In genomic region chr13:107742544-107742943, GRCh38 we compare ENCODE assay signal across 25 cellular contexts.
"Had no signal": no experiment of that assay in that cellular context is flagged by ENCODE, and none has a peak within 500 bp of the region (broad histone marks: within the 10 kb centered on the region; RNA-seq: fewer than 3 reads in every experiment).

No MANE protein-coding gene starts in this region.

- H3K4me3 Mint-ChIP-seq: activated CD4-positive, alpha-beta T cell treated with anti-CD3 and anti-CD28 coated beads, Interleukin-2, amount 10 ng/mL, durations not matched to agents 7 days and 5 days; activated naive CD4-positive, alpha-beta T cell treated with anti-CD3 and anti-CD28 coated beads, Interleukin-2, amount 10 ng/mL, durations not matched to agents 7 days and 5 days; activated naive CD8-positive, alpha-beta T cell treated with anti-CD3 and anti-CD28 coated beads, Interleukin-2, amount 50 U/mL, for 24 hours; activated T-cell treated with anti-CD3 and anti-CD28 coated beads, Interleukin-2, amount 50 U/mL, for 4 hours; central memory CD8-positive, alpha-beta T cell; naive thymus-derived CD4-positive, alpha-beta T cell had no signal

- H3K27me3 ChIP-seq: brain microvascular endothelial cell, gastrocnemius medialis, heart left ventricle, neutrophil, tibial artery had no signal

- H3K4me1 Mint-ChIP-seq: activated CD4-positive, alpha-beta T cell treated with anti-CD3 and anti-CD28 coated beads, Interleukin-2, amount 10 ng/mL, durations not matched to agents 7 days and 5 days; activated naive CD4-positive, alpha-beta T cell treated with anti-CD3 and anti-CD28 coated beads, Interleukin-2, amount 10 ng/mL, durations not matched to agents 7 days and 5 days; activated naive CD8-positive, alpha-beta T cell treated with anti-CD3 and anti-CD28 coated beads, Interleukin-2, amount 50 U/mL, for 24 hours; central memory CD8-positive, alpha-beta T cell; naive thymus-derived CD4-positive, alpha-beta T cell had no signal

- H3K9me3 ChIP-seq: gastrocnemius medialis, heart left ventricle, left ventricle myocardium inferior, neutrophil, tibial artery had no signal

- H3K4me3 ChIP-seq: gastrocnemius medialis, heart left ventricle, left ventricle myocardium inferior, tibial artery had no signal

- ATAC-seq: activated naive CD8-positive, alpha-beta T cell treated with anti-CD3 and anti-CD28 coated beads, Interleukin-2, amount 50 U/mL, for 24 hours; activated T-cell treated with anti-CD3 and anti-CD28 coated beads, Interleukin-2, amount 50 U/mL, for 4 hours; esophagus mucosa; gastrocnemius medialis; heart left ventricle; naive thymus-derived CD4-positive, alpha-beta T cell; stimulated activated naive CD8-positive, alpha-beta T cell treated with anti-CD3 and anti-CD28 coated beads, Interleukin-15, Interleukin-2, amounts not matched to agents 100 U/mL and 50 U/mL, for 24 hours had no signal

- H3K27me3 Mint-ChIP-seq: activated CD4-positive, alpha-beta T cell treated with anti-CD3 and anti-CD28 coated beads, Interleukin-2, amount 10 ng/mL, durations not matched to agents 7 days and 5 days; activated naive CD4-positive, alpha-beta T cell treated with anti-CD3 and anti-CD28 coated beads, Interleukin-2, amount 10 ng/mL, durations not matched to agents 7 days and 5 days; activated naive CD8-positive, alpha-beta T cell treated with anti-CD3 and anti-CD28 coated beads, Interleukin-2, amount 50 U/mL, for 24 hours; central memory CD8-positive, alpha-beta T cell; naive thymus-derived CD4-positive, alpha-beta T cell had no signal

- H3K27ac ChIP-seq: brain microvascular endothelial cell, gastrocnemius medialis, heart left ventricle, left ventricle myocardium inferior, neutrophil, parathyroid adenoma, tibial artery had no signal

- H3K9me3 Mint-ChIP-seq: activated CD4-positive, alpha-beta T cell treated with anti-CD3 and anti-CD28 coated beads, Interleukin-2, amount 10 ng/mL, durations not matched to agents 7 days and 5 days had no signal

- H3K36me3 Mint-ChIP-seq: activated naive CD4-positive, alpha-beta T cell treated with anti-CD3 and anti-CD28 coated beads, Interleukin-2, amount 10 ng/mL, durations not matched to agents 7 days and 5 days; naive thymus-derived CD4-positive, alpha-beta T cell had no signal

- DNase-seq: activated CD4-positive, alpha-beta T cell treated with anti-CD3 and anti-CD28 coated beads, Interleukin-2, amount 10 ng/mL, durations not matched to agents 7 days and 5 days; activated CD4-positive, CD25-positive, alpha-beta regulatory T cell; activated CD8-positive, alpha-beta memory T cell treated with anti-CD3 and anti-CD28 coated beads, Interleukin-2, amount 50 U/mL, for 4 hours; activated naive CD4-positive, alpha-beta T cell treated with anti-CD3 and anti-CD28 coated beads, Interleukin-2, amount 10 ng/mL, durations not matched to agents 7 days and 5 days; activated naive CD8-positive, alpha-beta T cell treated with anti-CD3 and anti-CD28 coated beads, Interleukin-2, amount 50 U/mL, for 24 hours; activated T-cell treated with anti-CD3 and anti-CD28 coated beads, Interleukin-2, amount 50 U/mL, for 4 hours; anterior cingulate cortex; brain microvascular endothelial cell; cortex of kidney; effector CD4-positive, alpha-beta T cell; gastrocnemius medialis; heart left ventricle; kidney glomerular epithelial cell; left ventricle myocardium inferior; naive thymus-derived CD4-positive, alpha-beta T cell; stimulated activated CD4-positive, alpha-beta T cell treated with anti-CD3 and anti-CD28 coated beads, Interleukin-2, amount 100 ng/mL, for 24 hours; stimulated activated naive CD8-positive, alpha-beta T cell treated with anti-CD3 and anti-CD28 coated beads, Interleukin-15, Interleukin-2, amounts not matched to agents 100 U/mL and 50 U/mL, for 24 hours; substantia nigra; SW 1271; T-helper 2 cell; tibial artery had no signal

- H3K27ac Mint-ChIP-seq: activated CD4-positive, alpha-beta T cell treated with anti-CD3 and anti-CD28 coated beads, Interleukin-2, amount 10 ng/mL, durations not matched to agents 7 days and 5 days; activated naive CD4-positive, alpha-beta T cell treated with anti-CD3 and anti-CD28 coated beads, Interleukin-2, amount 10 ng/mL, durations not matched to agents 7 days and 5 days; activated naive CD8-positive, alpha-beta T cell treated with anti-CD3 and anti-CD28 coated beads, Interleukin-2, amount 50 U/mL, for 24 hours; naive thymus-derived CD4-positive, alpha-beta T cell had no signal
